ENCODE assay signal across 19 cellular contexts in genomic region chr2:106849253-106849652, GRCh38. TPM values are rescaled to one million over a fixed set of nuclear protein-coding genes. Genes with fewer than 3 reads are reported as not detected.
A peak's percentile ranks its signal among the peaks of the same experiment; 100 is the strongest.
DNase-seq lines count a peak whose midpoint lies in the region; ATAC-seq, FAIRE-seq and TF ChIP-seq lines count a peak whose summit lies in the region.
"Had no signal": no experiment of that assay in that cellular context is flagged by ENCODE, and none has a peak within 500 bp of the region (broad histone marks: within the 10 kb centered on the region; RNA-seq: fewer than 3 reads in every experiment).

No MANE protein-coding gene starts in this region.

- H3F3A ChIP-seq in smooth muscle cell (ENCODE audit: low read depth) = no peaks in the 10 kb centered on the region

- TF ChIP-seq EP300 in K562 (IDR thresholded peaks at IDR 0.05; ENCODE audit: low read length) = no peak

- in situ Hi-C loops in K562 (cut with MboI) = no loop called here

- no TSS peak for BruUV-seq in K562 (replicated peaks; lab: Mats Ljungman, UMichigan)

- peaks cover 0 to 4% of the 10 kb centered on the region in 2 experiments; a peak in 1 of 5 replicates for H3K27me3 ChIP-seq in K562 (ENCODE audit: control insufficient read depth in 2 of 2, insufficient read depth in 2 of 2, low read length in 2 of 2)
- H3K27me3 ChIP-seq in smooth muscle cell (ENCODE audit: low read depth) = no peaks in the 10 kb centered on the region
- H3K27me3 ChIP-seq: BE2C had no signal

- H3K27ac ChIP-seq in K562 (ENCODE audit: extremely low read depth, low read depth, low read length) = no peak overlapping the region
- no peak overlapping the region for H3K27ac ChIP-seq in smooth muscle cell (ENCODE audit: low read depth)
- H3K27ac ChIP-seq: A549, C4-2B had no signal

- intact Hi-C loops in K562 (cut with micrococcal nuclease) = no loop called here

- H3K36me3 Mint-ChIP-seq in nephron (ENCODE audit: low read depth) = no peaks in the 10 kb centered on the region
- H3K36me3 Mint-ChIP-seq: CD4-positive, alpha-beta memory T cell had no signal

- H3K9me1 ChIP-seq in K562 (ENCODE audit: control insufficient read depth, insufficient read depth, low read length) = no peaks in the 10 kb centered on the region

- H3K4me1 ChIP-seq in K562 (replicated peaks in 1 of 2; ENCODE audit: control insufficient read depth in 2 of 2, insufficient read depth in 2 of 2, low read length in 2 of 2) (no peaks in the 10 kb centered on the region), smooth muscle cell (ENCODE audit: low read depth) (peaks cover 40% of the 10 kb centered on the region)
- H3K4me1 ChIP-seq: BE2C had no signal

- H3K4me2 ChIP-seq in K562 (ENCODE audit: insufficient read depth, low read length) = no peak overlapping the region
- H3K4me2 ChIP-seq in smooth muscle cell = peak overlapping the region; percentile 59
- H3K4me2 ChIP-seq: A549 had no signal

- H2AFZ ChIP-seq in K562 (ENCODE audit: low read depth, low read length) (no peak overlapping the region), smooth muscle cell (ENCODE audit: low read depth) (no peak overlapping the region)

- H3K79me2 ChIP-seq in K562 (ENCODE audit: control insufficient read depth, insufficient read depth, low read length) (no peaks in the 10 kb centered on the region), smooth muscle cell (ENCODE audit: low read depth) (peaks cover 63% of the 10 kb centered on the region)

- CTCF ChIA-PET in K562 (lab: Yijun Ruan, JAX; ENCODE audit: low intra/inter-chr PET ratio) = no interaction called here

- H3K9me3 Mint-ChIP-seq in nephron = no peaks in the 10 kb centered on the region
- H3K9me3 Mint-ChIP-seq: CD4-positive, alpha-beta memory T cell; H9 had no signal

- no peak for DNase-seq in K562 (ENCODE audit: extremely low read depth in 1 of 4, low spot score in 3 of 4)
- DNase-seq in smooth muscle cell (lab: John Stamatoyannopoulos, UW; ENCODE audit: unreplicated experiment) = no peak
- DNase-seq in NCI-H446 (lab: John Stamatoyannopoulos, UW) = no peak
- DNase-seq in NCI-H2107 (lab: John Stamatoyannopoulos, UW) = no peak
- DNase-seq: BE2C; CD4-positive, alpha-beta memory T cell; DMS153; DMS79 treated with DMSO at 0.1 percent for 48 hours; EL; GOT3; H9 had no signal

- TF ChIP-seq CTCF in K562 (IDR thresholded peaks at IDR 0.05 in 2 of 3, conservative IDR thresholded peaks at IDR 0.05 in 1 of 3; ENCODE audit: insufficient read depth in 2 of 3, low read depth in 1 of 3, low read length in 3 of 3) (no peak), nephron (IDR thresholded peaks at IDR 0.05; ENCODE audit: unreplicated experiment in 3 of 3) (no peak), smooth muscle cell (IDR thresholded peaks at IDR 0.05; ENCODE audit: borderline replicate concordance, insufficient read depth, poor library complexity, severe bottlenecking) (no peak)

- no peak for TF ChIP-seq RAD21 in K562 (CRISPR knock-in tag; conservative IDR thresholded peaks at IDR 0.05 in 1 of 2, IDR thresholded peaks at IDR 0.05 in 1 of 2)

- no peak for ATAC-seq in K562
- ATAC-seq in GM18907 (IDR thresholded peaks at IDR 0.05; ENCODE audit: unreplicated experiment) = no peak
- ATAC-seq: A549 had no signal

- WGBS in K562 (ENCODE audit: insufficient coverage, low coverage, missing lambda C conversion rate) = 0% methylated on average over 2 of the region's 2 CpGs
- WGBS in smooth muscle cell (ENCODE audit: low lambda C conversion rate) = 94% methylated on average over 2 of the region's 2 CpGs

- H3K9me3 ChIP-seq in K562 (replicated peaks; ENCODE audit: control insufficient read depth, insufficient read depth, low read depth, low read length) (no peaks in the 10 kb centered on the region), smooth muscle cell (replicated peaks; ENCODE audit: low read depth) (no peaks in the 10 kb centered on the region)
- H3K9me3 ChIP-seq: A549, BE2C had no signal

- H3K9ac ChIP-seq in K562 (ENCODE audit: insufficient read depth in 1 of 2, low read depth in 2 of 2, low read length in 2 of 2) = no peak overlapping the region
- no peak overlapping the region for H3K9ac ChIP-seq in smooth muscle cell (ENCODE audit: low read depth)

- H3K27ac Mint-ChIP-seq in nephron = peak overlapping the region; percentile 46 to 72 (median 59)
- H3K27ac Mint-ChIP-seq: CD4-positive, alpha-beta memory T cell; H9 had no signal

- peaks cover 80% of the 10 kb centered on the region for H3K4me1 Mint-ChIP-seq in nephron
- H3K4me1 Mint-ChIP-seq: CD4-positive, alpha-beta memory T cell had no signal

- H3K4me3 ChIP-seq in K562 = no peak overlapping the region
- no peak overlapping the region for H3K4me3 ChIP-seq in smooth muscle cell
- H3K4me3 ChIP-seq: A549 had no signal

- H4K20me1 ChIP-seq in K562 (replicated peaks; ENCODE audit: control insufficient read depth, insufficient read depth, low read length) (no peaks in the 10 kb centered on the region), smooth muscle cell (ENCODE audit: low read depth) (peaks cover 82% of the 10 kb centered on the region)

- H3K36me3 ChIP-seq in K562 (ENCODE audit: control insufficient read depth, insufficient read depth, low read length) (no peaks in the 10 kb centered on the region), smooth muscle cell (ENCODE audit: low read depth) (no peaks in the 10 kb centered on the region)
- H3K36me3 ChIP-seq: BE2C had no signal

- POLR2A ChIA-PET in K562 (lab: Yijun Ruan, JAX) = no interaction called here

- H3K4me3 Mint-ChIP-seq in nephron = peak overlapping the region in 1 of 3 experiments; percentile 37
- H3K4me3 Mint-ChIP-seq: CD4-positive, alpha-beta memory T cell; H9 had no signal

- peaks cover 4% of the 10 kb centered on the region for H3K27me3 Mint-ChIP-seq in nephron (ENCODE audit: low read depth)
- H3K27me3 Mint-ChIP-seq: CD4-positive, alpha-beta memory T cell had no signal

- FAIRE-seq in K562 (lab: Jason Lieb, UNC) = no peak
- FAIRE-seq: A549, D721Med, G401.6, GM12892, GM19239 had no signal

- TF ChIP-seq POLR2A in K562 (conservative IDR thresholded peaks at IDR 0.05) = no peak

TF ChIP-seq in K562, 482 proteins besides CTCF, POLR2A, EP300 and RAD21:
- peak; percentile 70 for TF ChIP-seq TFE3 (CRISPR knock-in tag; IDR thresholded peaks at IDR 0.05)
- no peak for TF ChIP-seq STAT5A (IDR thresholded peaks at IDR 0.05; ENCODE audit: borderline replicate concordance, low read length)

RNA-seq across cellular contexts. Expression of gene ST6GAL2, which starts 36.7 kb away (rescaled TPM):
- total RNA-seq in K562 (2011; cell fraction: chromatin; rRNA removed; ENCODE audit: low replicate concordance) = not detected in 2 replicates
- total RNA-seq in K562 (2011; cell fraction: nucleolus; rRNA removed) = not detected in 2 replicates
- not detected in 2 replicates for total RNA-seq in K562 (2011; cell fraction: nucleoplasm; rRNA removed)
- not detected in 2 replicates for total RNA-seq in K562 (2014; rRNA removed)
- total RNA-seq in K562 (2014; rRNA removed; fragmentation: Illumina TruSeq; extraction: Trizol) = not detected in 2 replicates
- not detected in 2 replicates for total RNA-seq in K562 (2015; rRNA removed; fragmentation: Illumina TruSeq; extraction: Trizol)
- total RNA-seq in K562 (2021) = not detected in 2 replicates
- polyA plus RNA-seq in K562 (2011; rRNA removed) = not detected in 2 replicates
- not detected in 2 replicates for polyA plus RNA-seq in K562 (2011; cell fraction: cytosol; rRNA removed)
- polyA plus RNA-seq in K562 (2011; cell fraction: nucleus; rRNA removed) = not detected in 2 replicates
- polyA plus RNA-seq in K562 (2012) = not detected in 2 replicates
- not detected in 2 replicates for polyA plus RNA-seq in K562 (2014; fragmentation: Illumina TruSeq; extraction: Trizol)
- polyA plus RNA-seq in K562 (2014; fragmentation: Nextera tagmentation; extraction: Ambion mirVana) = not detected
- polyA plus RNA-seq in K562 (2014; rRNA removed) = not detected in 2 replicates
- polyA minus RNA-seq in K562 (2011; rRNA and poly(A)+ RNA removed) = not detected in 2 replicates
- polyA minus RNA-seq in K562 (2011; cell fraction: cytosol; rRNA and poly(A)+ RNA removed) = not detected in 2 replicates
- not detected in 2 replicates for polyA minus RNA-seq in K562 (2011; cell fraction: nucleus; rRNA and poly(A)+ RNA removed)
- 64.6 and 140 TPM in 2 replicates for total RNA-seq in smooth muscle cell
- polyA plus RNA-seq in smooth muscle cell = 26.1 and 42.5 TPM in 2 replicates
- total RNA-seq: CD4-positive, alpha-beta memory T cell had no signal
- polyA plus RNA-seq: CD4-positive, alpha-beta memory T cell had no signal

Comparison
In these comparisons a context has a peak if more than half of its experiments do, and no peak if none do; other contexts are left out.
1. RNA of gene ST6GAL2, which starts 36.7 kb away (total RNA-seq): 64.6 to 140 TPM in smooth muscle cell; not detected in K562; every median in the first group is over 10 times any median in the second.